9 cellular contexts compared by ENCODE assay signal in the genomic region with DNA sequence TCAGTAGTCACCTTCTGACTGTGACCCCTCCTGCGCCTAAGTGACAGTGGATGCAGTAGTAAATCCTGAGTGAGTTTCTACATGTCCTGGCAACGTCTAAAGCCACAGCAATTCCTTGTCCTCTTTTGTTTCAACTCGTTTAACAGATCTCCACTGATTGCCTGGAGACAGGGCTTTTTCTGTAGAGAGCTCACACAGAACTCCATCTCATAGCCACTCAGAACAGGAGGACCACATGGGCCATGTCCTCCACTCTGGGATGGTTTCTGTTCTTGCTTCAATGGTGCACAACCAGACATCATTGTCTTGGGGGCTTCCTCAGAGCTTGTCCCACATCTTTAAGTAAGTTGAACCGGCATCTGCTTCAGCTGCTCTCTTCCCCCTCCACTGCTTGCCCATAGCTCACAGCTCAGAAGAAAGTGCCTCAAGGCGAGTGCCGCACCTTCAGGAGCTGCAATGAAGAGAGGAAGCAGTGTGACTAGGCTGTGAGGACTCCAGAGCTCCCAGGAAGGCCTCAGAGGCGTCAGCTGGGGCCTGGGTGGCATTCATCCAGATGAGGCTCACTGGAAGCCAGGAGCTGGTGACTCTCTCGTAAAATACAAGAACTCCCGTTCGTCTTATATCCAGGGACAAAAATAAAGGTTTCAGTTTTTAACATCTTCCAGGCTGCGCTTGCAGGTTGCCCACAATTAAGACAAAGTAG. TPM values are rescaled to one million over a fixed set of nuclear protein-coding genes. Genes with fewer than 3 reads are reported as not detected.
DNase-seq lines count a peak whose midpoint lies in the region; ATAC-seq, FAIRE-seq and TF ChIP-seq lines count a peak whose summit lies in the region.
"Had no signal": no experiment of that assay in that cellular context is flagged by ENCODE, and none has a peak within 500 bp of the region (broad histone marks: within the 10 kb centered on the region; RNA-seq: fewer than 3 reads in every experiment).

No MANE protein-coding gene starts in this region.

- H3K4me3 ChIP-seq in BJ (ENCODE audit: low read depth, low read length) (no peak overlapping the region), OCI-LY3 (ENCODE audit: low read length) (peak overlapping the region; percentile 28)

- no peak for TF ChIP-seq POLR2A in GM12891 (IDR thresholded peaks at IDR 0.05; ENCODE audit: low read depth, low read length)

- peaks cover 35% of the 10 kb centered on the region for H3K36me3 Mint-ChIP-seq in central memory CD8-positive, alpha-beta T cell (ENCODE audit: insufficient read depth)
- H3K36me3 Mint-ChIP-seq in natural killer cell treated with Interleukin-12 subunit alpha and Interleukin-12 subunit beta and Interleukin-15 and Interleukin-18, amount 100 ng/mL, for 72 hours = peaks cover 32% of the 10 kb centered on the region

- H3K27me3 ChIP-seq in BJ (ENCODE audit: control insufficient read depth, insufficient read depth, low read length) (no peaks in the 10 kb centered on the region), OCI-LY3 (ENCODE audit: low read depth, low read length) (no peaks in the 10 kb centered on the region)

- H3K4me1 Mint-ChIP-seq in central memory CD8-positive, alpha-beta T cell = peaks cover 69% of the 10 kb centered on the region
- peaks cover 72 to 79% of the 10 kb centered on the region in 2 donors for H3K4me1 Mint-ChIP-seq in natural killer cell treated with Interleukin-12 subunit alpha and Interleukin-12 subunit beta and Interleukin-15 and Interleukin-18, amount 100 ng/mL, for 72 hours (ENCODE audit: low read depth in 2 of 2)

- H3K27me3 Mint-ChIP-seq in central memory CD8-positive, alpha-beta T cell = no peaks in the 10 kb centered on the region
- H3K27me3 Mint-ChIP-seq in natural killer cell treated with Interleukin-12 subunit alpha and Interleukin-12 subunit beta and Interleukin-15 and Interleukin-18, amount 100 ng/mL, for 72 hours = no peaks in the 10 kb centered on the region

- H3K9me3 Mint-ChIP-seq in central memory CD8-positive, alpha-beta T cell = peaks cover 11% of the 10 kb centered on the region
- H3K9me3 Mint-ChIP-seq in natural killer cell treated with Interleukin-12 subunit alpha and Interleukin-12 subunit beta and Interleukin-15 and Interleukin-18, amount 100 ng/mL, for 72 hours = peaks cover 5% of the 10 kb centered on the region

- peak overlapping the region; percentile 99 for H3K27ac ChIP-seq in OCI-LY3 (ENCODE audit: low read length)

- peak overlapping the region; percentile 98 for H3K27ac Mint-ChIP-seq in central memory CD8-positive, alpha-beta T cell (ENCODE audit: low read depth)
- H3K27ac Mint-ChIP-seq in natural killer cell treated with Interleukin-12 subunit alpha and Interleukin-12 subunit beta and Interleukin-15 and Interleukin-18, amount 100 ng/mL, for 72 hours = peak overlapping the region; percentile 98 to 99

- DNase-seq in BJ (ENCODE audit: low read depth) (peak; percentile 47), dermis blood vessel endothelial cell (no peak), SK-N-DZ (ENCODE audit: low spot score) (no peak), cerebellum (ENCODE audit: low spot score) (no peak), GM12891 (ENCODE audit: insufficient read length, low spot score) (no peak)
- DNase-seq in central memory CD8-positive, alpha-beta T cell (ENCODE audit: low spot score in 2 of 2) = peak in 1 of 2 donors; percentile 14
- DNase-seq in natural killer cell treated with Interleukin-12 subunit alpha and Interleukin-12 subunit beta and Interleukin-15 and Interleukin-18, amount 100 ng/mL, for 72 hours (ENCODE audit: low spot score) = no peak
- DNase-seq: NCI-H226 had no signal

- peaks cover 95% of the 10 kb centered on the region for H3K4me1 ChIP-seq in OCI-LY3 (ENCODE audit: low read length)

- H3K4me2 ChIP-seq in OCI-LY3 (ENCODE audit: low read length) = peak overlapping the region; percentile 68

- H3K36me3 ChIP-seq in BJ (ENCODE audit: control insufficient read depth, insufficient read depth, low read length) = no peaks in the 10 kb centered on the region
- H3K36me3 ChIP-seq in OCI-LY3 (replicated peaks; ENCODE audit: low read depth, low read length) = peaks cover 63% of the 10 kb centered on the region

- H2AFZ ChIP-seq in OCI-LY3 (ENCODE audit: low read depth, low read length) = no peak overlapping the region

- H3K4me3 Mint-ChIP-seq in central memory CD8-positive, alpha-beta T cell = peak overlapping the region; percentile 82
- H3K4me3 Mint-ChIP-seq in natural killer cell treated with Interleukin-12 subunit alpha and Interleukin-12 subunit beta and Interleukin-15 and Interleukin-18, amount 100 ng/mL, for 72 hours = peak overlapping the region; percentile 92

- TF ChIP-seq CTCF in BJ (IDR thresholded peaks at IDR 0.05; ENCODE audit: insufficient read depth, low read depth, low read length) = no peak
- no peak for TF ChIP-seq CTCF in OCI-LY3 (IDR thresholded peaks at IDR 0.05; ENCODE audit: low read depth, low read length)

- H3K9ac ChIP-seq in OCI-LY3 (ENCODE audit: low read length) = peak overlapping the region; percentile 86

- H4K20me1 ChIP-seq in OCI-LY3 (ENCODE audit: insufficient read depth, low read length) = no peaks in the 10 kb centered on the region

- no peak for FAIRE-seq in GM12891 (lab: Jason Lieb, UNC)

- H3K79me2 ChIP-seq in OCI-LY3 (ENCODE audit: low read length) = peaks cover 33% of the 10 kb centered on the region

- CTCF ChIA-PET in BJ (lab: Yijun Ruan, JAX) = interaction anchor here (1.2 to 1.8 kb wide), 2 partner anchors 13 to 24 kb away, joined by 3 to 5 read pairs; no protein-coding TSS in a partner anchor

- POLR2A ChIA-PET in BJ (lab: Charles Lee) = interaction anchor here (0.5 kb wide), 2 partner anchors 248 to 486 kb away, joined by 3 to 4 read pairs; a partner anchor contains a TSS

- peaks cover 18% of the 10 kb centered on the region for H3K9me3 ChIP-seq in OCI-LY3 (ENCODE audit: insufficient read depth, low read length)

- no peak for ATAC-seq in central memory CD8-positive, alpha-beta T cell (replicated peaks; ENCODE audit: extremely low read depth, poor library complexity, severe bottlenecking)
- ATAC-seq in natural killer cell treated with Interleukin-12 subunit alpha and Interleukin-12 subunit beta and Interleukin-15 and Interleukin-18, amount 100 ng/mL, for 72 hours = peak in 1 of 2 donors; percentile 29

TF ChIP-seq in GM12891, 5 proteins besides CTCF, POLR2A, EP300 and RAD21:
- no peak for TF ChIP-seq POLR2AphosphoS5 (IDR thresholded peaks at IDR 0.05; ENCODE audit: low read depth, low read length)
- TF ChIP-seq PAX5 (IDR thresholded peaks at IDR 0.05; ENCODE audit: insufficient read depth, low read length, severe bottlenecking) = no peak
- TF ChIP-seq POU2F2 (IDR thresholded peaks at IDR 0.05; ENCODE audit: low read depth, low read length) = no peak
- TF ChIP-seq TAF1 (IDR thresholded peaks at IDR 0.05; ENCODE audit: low read depth, low read length) = no peak
- no peak for TF ChIP-seq SPI1 (IDR thresholded peaks at IDR 0.05; ENCODE audit: low read depth, low read length)

RNA-seq across cellular contexts. Expression of a gene that starts 37.4 kb away (rescaled TPM):
- polyA plus RNA-seq in BJ (2011; rRNA removed) = 16.0 and 19.7 TPM in 2 replicates
- 9.9 and 10.0 TPM in 2 replicates for polyA minus RNA-seq in BJ (2011; rRNA and poly(A)+ RNA removed)
- 10 to 100 TPM; 28.9 to 31.8 TPM for total RNA-seq in natural killer cell treated with Interleukin-12 subunit alpha and Interleukin-12 subunit beta and Interleukin-15 and Interleukin-18, amount 100 ng/mL, for 72 hours
- 9.9 and 13.7 TPM in 2 replicates for total RNA-seq in dermis blood vessel endothelial cell
- polyA plus RNA-seq in SK-N-DZ (2014; cell fraction: cytosol; rRNA removed) = 8.6 and 10.6 TPM in 2 replicates
- 4.1 and 8.4 TPM in 2 replicates for polyA plus RNA-seq in SK-N-DZ (2014; cell fraction: nucleus; rRNA removed)
- total RNA-seq in cerebellum = 61.9 TPM
- polyA plus RNA-seq in GM12891 (2012; ENCODE audit: low read depth, missing spikeins) = 3.6 TPM
